Comparison of ENCODE assay signal across 19 cellular contexts in the genomic region with DNA sequence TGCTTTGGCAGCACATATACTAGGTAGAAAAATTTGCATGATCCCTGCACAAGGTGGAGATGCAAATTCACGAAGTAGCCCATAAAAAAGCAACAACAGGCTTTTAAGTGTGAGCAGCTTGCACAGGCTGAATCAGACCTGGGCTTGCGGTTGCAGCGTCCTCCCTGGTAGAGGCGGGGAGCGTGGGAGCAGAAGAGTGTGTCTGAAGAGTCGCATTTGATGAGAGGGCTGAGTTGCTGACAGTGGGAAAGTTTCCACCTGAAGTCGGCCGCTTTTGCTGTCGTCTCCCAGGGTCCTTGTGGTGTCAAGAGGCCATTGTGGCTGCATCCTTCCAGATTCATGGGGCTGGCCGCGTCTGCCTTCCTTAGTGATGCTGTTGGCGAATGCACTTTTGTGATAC. TPM values are rescaled to one million over a fixed set of nuclear protein-coding genes. Genes with fewer than 3 reads are reported as not detected.
DNase-seq lines count a peak whose midpoint lies in the region; ATAC-seq and TF ChIP-seq lines count a peak whose summit lies in the region.
"Had no signal": no experiment of that assay in that cellular context is flagged by ENCODE, and none has a peak within 500 bp of the region (broad histone marks: within the 10 kb centered on the region; RNA-seq: fewer than 3 reads in every experiment).

No MANE protein-coding gene starts in this region.

- H3K4me3 ChIP-seq in sigmoid colon (no peak overlapping the region), MM.1S (ENCODE audit: low read length) (no peak overlapping the region), neural progenitor cell (no peak overlapping the region)

- POLR2A ChIA-PET in WTC11 (lab: Charles Lee) = no interaction called here

- DNase-seq in NCI-H1048 (lab: John Stamatoyannopoulos, UW) = peak; percentile 74
- DNase-seq in WTC11 (ENCODE audit: low spot score) = no peak
- peak; percentile 61 for DNase-seq in sigmoid colon
- DNase-seq in GF-D8 (lab: John Stamatoyannopoulos, UW) = no peak
- DNase-seq in MM.1S = no peak
- no peak for DNase-seq in neural progenitor cell (ENCODE audit: low spot score)
- DNase-seq: ACHN, AML-193, Calu3, DND-41, GDM1, HFFc6, KG1, NCI-H1092, NCI-H2107, NCI-H446 had no signal

- peak; percentile 42 for ATAC-seq in GM18861 (IDR thresholded peaks at IDR 0.05; ENCODE audit: unreplicated experiment)
- ATAC-seq in WTC11 = no peak
- ATAC-seq: Panc1, Right ventricle myocardium inferior had no signal

- H3K36me3 ChIP-seq in sigmoid colon (peaks cover 0 to 13% (median 3%) of the 10 kb centered on the region in 4 donors), MM.1S (replicated peaks; ENCODE audit: insufficient read depth, low read length) (no peaks in the 10 kb centered on the region; the same call in 1 of the 2 replicates), neural progenitor cell (no peaks in the 10 kb centered on the region)

- WGBS in sigmoid colon, 2 donors = 92 to 93% methylated on average over 12 of the region's 12 CpGs

- H3K4me3 Mint-ChIP-seq in WTC11 (no peak overlapping the region), neural progenitor cell (no peak overlapping the region)
- H3K4me3 Mint-ChIP-seq: HFFc6 had no signal

- H3K27me3 Mint-ChIP-seq in WTC11 (ENCODE audit: low read depth) (no peaks in the 10 kb centered on the region), neural progenitor cell (ENCODE audit: insufficient read depth, low read depth) (peaks cover 3% of the 10 kb centered on the region)

- H3K27me3 ChIP-seq in sigmoid colon (no peaks in the 10 kb centered on the region), MM.1S (replicated peaks; ENCODE audit: insufficient read depth, low read length) (no peaks in the 10 kb centered on the region), neural progenitor cell (no peaks in the 10 kb centered on the region)

- TF ChIP-seq EP300 in sigmoid colon (IDR thresholded peaks at IDR 0.05) = no peak

- H3K9me3 ChIP-seq in sigmoid colon (no peaks in the 10 kb centered on the region), MM.1S (replicated peaks; ENCODE audit: insufficient read depth, low read length) (no peaks in the 10 kb centered on the region), neural progenitor cell (ENCODE audit: low read depth) (no peaks in the 10 kb centered on the region)

- H3K27ac ChIP-seq in sigmoid colon (no peak overlapping the region), MM.1S (ENCODE audit: low read length) (no peak overlapping the region), neural progenitor cell (no peak overlapping the region)

- CTCF ChIA-PET in WTC11 (lab: Charles Lee) = interaction anchor here (1.2 kb wide), 1 partner anchor 78 kb away, joined by 5 read pairs; the partner anchor contains the start of gene BRI3BP

- no peak for TF ChIP-seq CTCF in WTC11 (IDR thresholded peaks at IDR 0.05)
- TF ChIP-seq CTCF in sigmoid colon (IDR thresholded peaks at IDR 0.05) = no peak
- no peak for TF ChIP-seq CTCF in MM.1S (IDR thresholded peaks at IDR 0.05; ENCODE audit: low read length)
- no peak for TF ChIP-seq CTCF in neural progenitor cell (IDR thresholded peaks at IDR 0.05)

- H3F3A ChIP-seq in MM.1S (ENCODE audit: insufficient read depth, low read length) = no peaks in the 10 kb centered on the region
- peaks cover 8% of the 10 kb centered on the region for H3F3A ChIP-seq in neural progenitor cell (ENCODE audit: low read depth)

- H3K36me3 Mint-ChIP-seq in WTC11 (peaks cover 35% of the 10 kb centered on the region), neural progenitor cell (peaks cover 10% of the 10 kb centered on the region)

- H2AFZ ChIP-seq in MM.1S (ENCODE audit: low read length) (no peak overlapping the region), neural progenitor cell (replicated peaks) (no peak overlapping the region)

- H4K20me1 ChIP-seq in MM.1S (ENCODE audit: insufficient read depth, low read length) = no peaks in the 10 kb centered on the region
- no peaks in the 10 kb centered on the region for H4K20me1 ChIP-seq in neural progenitor cell (ENCODE audit: low read depth)

- intact Hi-C loops in sigmoid colon (cut with DNase I) = no loop called here

- H3K4me1 Mint-ChIP-seq in WTC11 = peaks cover 20% of the 10 kb centered on the region
- peaks cover 8% of the 10 kb centered on the region for H3K4me1 Mint-ChIP-seq in neural progenitor cell

- H3K27ac Mint-ChIP-seq in WTC11 = peak overlapping the region; percentile 80
- no peak overlapping the region for H3K27ac Mint-ChIP-seq in neural progenitor cell
- H3K27ac Mint-ChIP-seq: HFFc6 had no signal

- no peak overlapping the region for H3K9ac ChIP-seq in MM.1S (ENCODE audit: low read length)
- no peak overlapping the region for H3K9ac ChIP-seq in neural progenitor cell

- H3K9me3 Mint-ChIP-seq in WTC11 (no peaks in the 10 kb centered on the region), neural progenitor cell (no peaks in the 10 kb centered on the region)
- H3K9me3 Mint-ChIP-seq: HFFc6 had no signal

- no peak for TF ChIP-seq POLR2A in sigmoid colon (IDR thresholded peaks at IDR 0.05)

- no peaks in the 10 kb centered on the region for H3K9me2 ChIP-seq in MM.1S (replicated peaks; ENCODE audit: insufficient read depth, low read length)

- peaks cover 15% of the 10 kb centered on the region for H3K79me2 ChIP-seq in MM.1S (ENCODE audit: low read length)
- no peaks in the 10 kb centered on the region for H3K79me2 ChIP-seq in neural progenitor cell (ENCODE audit: low read depth)

- H3K4me1 ChIP-seq in sigmoid colon (peaks cover 0 to 4% (median 0%) of the 10 kb centered on the region in 4 donors), MM.1S (ENCODE audit: low read length) (no peaks in the 10 kb centered on the region), neural progenitor cell (peaks cover 6% of the 10 kb centered on the region)

- H3K4me2 ChIP-seq in MM.1S (ENCODE audit: low read depth, low read length) (no peak overlapping the region), neural progenitor cell (no peak overlapping the region)

TF ChIP-seq in WTC11, 78 proteins besides CTCF, POLR2A, EP300 and RAD21:
- TF ChIP-seq JAZF1 (CRISPR knock-in tag; IDR thresholded peaks at IDR 0.05) (no peak), TEAD4 (CRISPR knock-in tag; IDR thresholded peaks at IDR 0.05) (no peak)

RNA-seq across cellular contexts. Expression of gene AACS, which starts 6.2 kb away (rescaled TPM):
- total RNA-seq in WTC11 (2021) = 44.1 to 54.0 TPM (median 47.0 TPM) in 3 replicates
- 10 to 100 TPM in 2 of 4 donors, 1 to 10 TPM in 2; 8.1 to 12.7 (median 10.1) TPM for total RNA-seq in sigmoid colon
- polyA plus RNA-seq in sigmoid colon = 10 to 100 TPM; 19.2 to 38.0 (median 34.9) TPM
- 16.6 and 22.9 TPM in 2 replicates for total RNA-seq in neural progenitor cell (ENCODE audit: low replicate concordance)

Comparison
In these comparisons a context has a peak if more than half of its experiments do, and no peak if none do; other contexts are left out.
1. DNase-seq: peak in NCI-H1048 (single experiment) and sigmoid colon (single experiment); none in WTC11 (single experiment), GF-D8 (single experiment), MM.1S (single experiment) and neural progenitor cell (single experiment).